In genomic region chr1:201937624-201938212, GRCh38 we compare ENCODE assay signal across 14 cellular contexts. TPM values are rescaled to one million over a fixed set of nuclear protein-coding genes. Genes with fewer than 3 reads are reported as not detected.
DNase-seq lines count a peak whose midpoint lies in the region; TF ChIP-seq lines count a peak whose summit lies in the region.
"Had no signal": no experiment of that assay in that cellular context is flagged by ENCODE, and none has a peak within 500 bp of the region (broad histone marks: within the 10 kb centered on the region; RNA-seq: fewer than 3 reads in every experiment).

No MANE protein-coding gene starts in this region.

- H3K27ac ChIP-seq in hepatocyte = peak overlapping the region; percentile 62
- peak overlapping the region; percentile 67 to 90 for H3K27ac ChIP-seq in testis
- peak overlapping the region in 2 of 8 donors; percentile 11 to 13 for H3K27ac ChIP-seq in spleen

- in situ Hi-C loops in astrocyte of the spinal cord (cut with HindIII; ENCODE audit: low sequenced_read_pairs) = no loop called here

- peak; percentile 48 for DNase-seq in HS-27A (ENCODE audit: low read depth)
- peak; percentile 67 for DNase-seq in astrocyte of the spinal cord (ENCODE audit: low read depth, low spot score)
- no peak for DNase-seq in hepatocyte (ENCODE audit: low spot score)
- no peak for DNase-seq in testis
- DNase-seq in lower leg skin (ENCODE audit: low spot score in 2 of 2) = no peak
- no peak for DNase-seq in spleen
- no peak for DNase-seq in stimulated activated CD4-positive, alpha-beta T cell treated with anti-CD3 and anti-CD28 coated beads, Interleukin-2, amount 100 ng/mL, for 24 hours
- DNase-seq in posterior cingulate gyrus = no peak
- DNase-seq: effector CD4-positive, alpha-beta T cell; GDM1; KBM-7; NCI-H524; stimulated activated CD4-positive, alpha-beta T cell treated with anti-CD3 and anti-CD28 coated beads, Interleukin-12 subunit alpha, Interleukin-12 subunit beta, amount 100 ng/mL, for 4 hours had no signal

- TF ChIP-seq POLR2A in testis (IDR thresholded peaks at IDR 0.05) = no peak
- no peak for TF ChIP-seq POLR2A in lower leg skin (IDR thresholded peaks at IDR 0.05)
- no peak for TF ChIP-seq POLR2A in spleen (IDR thresholded peaks at IDR 0.05)

- WGBS in hepatocyte (ENCODE audit: low lambda C conversion rate, missing lambda C conversion rate) = 88% methylated on average over 5 of the region's 5 CpGs
- WGBS in testis, 2 donors = 66 to 75% methylated on average over 5 of the region's 5 CpGs
- 55 to 57% methylated on average over 5 of the region's 5 CpGs for WGBS in lower leg skin, 2 donors
- 52 to 65% (median 63%) methylated on average over 5 of the region's 5 CpGs for WGBS in spleen, 5 donors

- no peak for TF ChIP-seq CTCF in astrocyte of the spinal cord (IDR thresholded peaks at IDR 0.05; ENCODE audit: low read depth, low read length)
- no peak for TF ChIP-seq CTCF in hepatocyte (IDR thresholded peaks at IDR 0.05; ENCODE audit: poor library complexity)
- no peak for TF ChIP-seq CTCF in testis (IDR thresholded peaks at IDR 0.05)
- no peak for TF ChIP-seq CTCF in lower leg skin (IDR thresholded peaks at IDR 0.05)
- TF ChIP-seq CTCF in spleen (IDR thresholded peaks at IDR 0.05 in 8 of 11, conservative IDR thresholded peaks at IDR 0.05 in 3 of 11) = no peak

- H3K4me2 ChIP-seq in hepatocyte = no peak overlapping the region

- H3K36me3 ChIP-seq in hepatocyte (replicated peaks; ENCODE audit: insufficient read depth, low read depth) (no peaks in the 10 kb centered on the region), testis (ENCODE audit: low read depth, missing control alignments) (no peaks in the 10 kb centered on the region), spleen (no peaks in the 10 kb centered on the region)

- no peaks in the 10 kb centered on the region for H3K9me2 ChIP-seq in hepatocyte (replicated peaks; ENCODE audit: insufficient read depth)

- intact Hi-C loops in testis (cut with DNase I; ENCODE audit: low total_unique reads) = no loop called here
- intact Hi-C loops in lower leg skin (cut with DNase I; ENCODE audit: low total_unique reads) = no loop called here
- intact Hi-C loops in spleen (cut with DNase I; ENCODE audit: low total_unique reads) = no loop called here
- intact Hi-C loops in posterior cingulate gyrus (cut with DNase I) = no loop called here

- H3K4me3 ChIP-seq in astrocyte of the spinal cord (ENCODE audit: low read depth, low read length) (no peak overlapping the region), hepatocyte (no peak overlapping the region), testis (no peak overlapping the region), lower leg skin (ENCODE audit: low read depth, poor library complexity, severe bottlenecking) (no peak overlapping the region), spleen (no peak overlapping the region)

- no peaks in the 10 kb centered on the region for H4K20me1 ChIP-seq in hepatocyte (ENCODE audit: insufficient read depth, poor library complexity, severe bottlenecking)

- H3K27me3 ChIP-seq in hepatocyte (no peaks in the 10 kb centered on the region), testis (no peaks in the 10 kb centered on the region), spleen (replicated peaks in 1 of 7) (peaks cover 0 to 7% (median 0%) of the 10 kb centered on the region in 7 donors)

- H3K9me3 ChIP-seq in hepatocyte (ENCODE audit: low read depth) (no peaks in the 10 kb centered on the region), testis (no peaks in the 10 kb centered on the region), spleen (no peaks in the 10 kb centered on the region)

- no peaks in the 10 kb centered on the region for H3K79me2 ChIP-seq in hepatocyte

- H3K4me1 ChIP-seq in hepatocyte (ENCODE audit: insufficient read depth) = no peaks in the 10 kb centered on the region
- H3K4me1 ChIP-seq in testis = peaks cover 20% of the 10 kb centered on the region
- H3K4me1 ChIP-seq in spleen = peaks cover 0 to 6% (median 0%) of the 10 kb centered on the region in 6 donors

- no peak overlapping the region for H2AFZ ChIP-seq in hepatocyte

RNA-seq across cellular contexts. Expression of gene LMOD1, which starts 8.6 kb away (rescaled TPM):
- total RNA-seq in hepatocyte (8.6 and 8.7 TPM in 2 replicates), testis (10 to 100 TPM; 31.4 to 46.3 TPM), lower leg skin (10 to 100 TPM; 11.2 to 56.7 (median 23.4) TPM), spleen (10 to 100 TPM; 10.2 to 21.0 (median 12.5) TPM)
- polyA plus RNA-seq in hepatocyte (6.4 and 9.0 TPM in 2 replicates), testis (ENCODE audit: insufficient read depth, low read depth, low replicate concordance) (39.4 TPM), spleen (10 to 100 TPM in 1 of 3 donors, 1 to 10 TPM in 2; 4.2 to 11.5 (median 7.6) TPM)
- total RNA-seq: activated T-helper 1 cell treated with anti-CD3 and anti-CD28 coated beads, Interleukin-12 subunit alpha, Interleukin-12 subunit beta, Interleukin-2, Interleukin-4 antibody, amounts not matched to agents 30 ng/mL and 10 ng/mL and 1 ng/mL, durations not matched to agents 14 hours and 24 hours and 36 hours had no signal

RNA-seq across cellular contexts. Expression of gene TIMM17A, which starts 17.6 kb away (rescaled TPM):
- total RNA-seq in hepatocyte (54.5 and 65.0 TPM in 2 replicates), testis (10 to 100 TPM; 22.7 to 24.7 TPM), lower leg skin (10 to 100 TPM; 18.7 to 22.4 (median 20.2) TPM), spleen (10 to 100 TPM; 20.8 to 31.7 (median 28.1) TPM)
- polyA plus RNA-seq in hepatocyte (88.3 and 90.1 TPM in 2 replicates), testis (ENCODE audit: insufficient read depth, low read depth, low replicate concordance) (42.5 TPM), spleen (10 to 100 TPM; 30.1 to 38.3 (median 30.6) TPM)

RNA-seq across cellular contexts. Expression of gene RNPEP, which starts 44.7 kb away (rescaled TPM):
- total RNA-seq in hepatocyte (57.6 and 57.9 TPM in 2 replicates), testis (10 to 100 TPM; 55.4 to 58.1 TPM), lower leg skin (100 to 1,000 TPM in 1 of 4 donors, 10 to 100 TPM in 3; 46.2 to 111 (median 85.3) TPM), spleen (10 to 100 TPM; 44.6 to 69.0 (median 62.6) TPM)
- polyA plus RNA-seq in hepatocyte (74.2 and 81.5 TPM in 2 replicates), testis (ENCODE audit: insufficient read depth, low read depth, low replicate concordance) (60.4 TPM), spleen (10 to 100 TPM; 24.8 to 46.2 (median 42.0) TPM)

RNA-seq across cellular contexts. Expression of gene SHISA4, which starts 49.0 kb away (rescaled TPM):
- 9.6 and 10.2 TPM in 2 replicates for total RNA-seq in hepatocyte
- polyA plus RNA-seq in hepatocyte = 24.0 and 31.2 TPM in 2 replicates
- 10 to 100 TPM; 45.5 to 48.0 TPM for total RNA-seq in testis
- 32.6 TPM for polyA plus RNA-seq in testis (ENCODE audit: insufficient read depth, low read depth, low replicate concordance)
- 10 to 100 TPM in 1 of 4 donors, 1 to 10 TPM in 3; 4.6 to 14.2 (median 7.2) TPM for total RNA-seq in lower leg skin
- 10 to 100 TPM in 1 of 7 donors, 1 to 10 TPM in 6; 4.8 to 13.3 (median 8.0) TPM for total RNA-seq in spleen
- polyA plus RNA-seq in spleen = 1 to 10 TPM; 3.2 to 4.3 (median 3.9) TPM

Comparison
In these comparisons a context has a peak if more than half of its experiments do, and no peak if none do; other contexts are left out.
1. DNase-seq: peak in HS-27A (single experiment) and astrocyte of the spinal cord (single experiment); none in hepatocyte (single experiment), testis (single experiment), lower leg skin (0 of 2), spleen (single experiment), stimulated activated CD4-positive, alpha-beta T cell treated with anti-CD3 and anti-CD28 coated beads, Interleukin-2, amount 100 ng/mL, for 24 hours (0 of 2) and posterior cingulate gyrus (0 of 10).